Comparison of ENCODE assay signal across 6 cellular contexts in genomic region chr5:69596114-69596840, GRCh38. TPM values are rescaled to one million over a fixed set of nuclear protein-coding genes. Genes with fewer than 3 reads are reported as not detected.
DNase-seq lines count a peak whose midpoint lies in the region; ATAC-seq, FAIRE-seq and TF ChIP-seq lines count a peak whose summit lies in the region.
"Not testable (repeated sequence)": the region's sequence is repeated elsewhere in the genome, so short reads cannot be mapped to it uniquely, and the experiment has no call there.

No MANE protein-coding gene starts in this region.

- not testable (repeated sequence) for H3K4me1 Mint-ChIP-seq in naive thymus-derived CD4-positive, alpha-beta T cell

- H3K27me3 ChIP-seq in GM12878 (replicated peaks in 1 of 2; ENCODE audit: control insufficient read depth in 2 of 2, insufficient read depth in 2 of 2, low read length in 1 of 2); right lobe of liver; naive thymus-derived CD4-positive, alpha-beta T cell (ENCODE audit: control insufficient read depth in 2 of 2, insufficient read depth in 2 of 2, low read length in 2 of 2): not testable (repeated sequence)

- TF ChIP-seq POLR2A in GM12878 (IDR thresholded peaks at IDR 0.05; ENCODE audit: low read depth, low read length); right lobe of liver (IDR thresholded peaks at IDR 0.05): not testable (repeated sequence)

- H3K36me3 Mint-ChIP-seq in naive thymus-derived CD4-positive, alpha-beta T cell: not testable (repeated sequence)

- H3K9me3 Mint-ChIP-seq in naive thymus-derived CD4-positive, alpha-beta T cell: not testable (repeated sequence)

- H4K20me1 ChIP-seq in GM12878 (ENCODE audit: control insufficient read depth, insufficient read depth): not testable (repeated sequence)

- CTCF ChIA-PET in GM12878 (lab: Yijun Ruan, JAX); naive thymus-derived CD4-positive, alpha-beta T cell (lab: Charles Lee): not testable (repeated sequence)

- not testable (repeated sequence) for FAIRE-seq in GM12878 (lab: Jason Lieb, UNC)

- H3K9ac ChIP-seq in GM12878 (ENCODE audit: control insufficient read depth, insufficient read depth, low read length): not testable (repeated sequence)

- in situ Hi-C loops in GM12878 (cut with MboI): not testable (repeated sequence)

- H3K27me3 Mint-ChIP-seq in naive thymus-derived CD4-positive, alpha-beta T cell: not testable (repeated sequence)

- not testable (repeated sequence) for TF ChIP-seq EP300 in GM12878 (IDR thresholded peaks at IDR 0.05; ENCODE audit: borderline replicate concordance in 1 of 2, control insufficient read depth in 1 of 2, low read depth in 2 of 2, low read length in 2 of 2)

- H3K27ac Mint-ChIP-seq in naive thymus-derived CD4-positive, alpha-beta T cell: not testable (repeated sequence)

- SMC1A ChIA-PET in GM12878 (lab: Charles Lee; ENCODE audit: uncharacterized antibody, unreplicated experiment): not testable (repeated sequence)

- not testable (repeated sequence) for H3K4me2 ChIP-seq in GM12878 (ENCODE audit: control insufficient read depth, insufficient read depth)

- POLR2A ChIA-PET in GM12878 (lab: Charles Lee); naive thymus-derived CD4-positive, alpha-beta T cell (lab: Charles Lee): not testable (repeated sequence)

- TF ChIP-seq CTCF in GM12878 (IDR thresholded peaks at IDR 0.05 in 2 of 3, conservative IDR thresholded peaks at IDR 0.05 in 1 of 3; ENCODE audit: control insufficient read depth in 2 of 3, extremely low read depth in 1 of 3, insufficient read depth in 1 of 3, low read depth in 3 of 3, low read length in 3 of 3); right lobe of liver (IDR thresholded peaks at IDR 0.05): not testable (repeated sequence)

- ATAC-seq in GM12878: not testable (repeated sequence)
- ATAC-seq in Right ventricle myocardium superior (ENCODE audit: poor library complexity) (peak; percentile 91), left ventricle myocardium superior (peak; percentile 86), right lobe of liver (peak; percentile 61 to 81 (median 64)), sciatic nerve (peak; percentile 88)
- ATAC-seq in naive thymus-derived CD4-positive, alpha-beta T cell: peak; percentile 90

- H3K79me2 ChIP-seq in GM12878 (ENCODE audit: control insufficient read depth, insufficient read depth, low read length): not testable (repeated sequence)

- BruUV-seq in GM12878 (replicated peaks; lab: Mats Ljungman, UMichigan): TSS peak; percentile 71

- H3K36me3 ChIP-seq in GM12878 (ENCODE audit: control insufficient read depth in 2 of 2, insufficient read depth in 2 of 2, low read length in 1 of 2); right lobe of liver; naive thymus-derived CD4-positive, alpha-beta T cell (ENCODE audit: control insufficient read depth in 2 of 3, insufficient read depth in 3 of 3, low read length in 3 of 3): not testable (repeated sequence)

- TF ChIP-seq RAD21 in GM12878 (IDR thresholded peaks at IDR 0.05; ENCODE audit: insufficient read depth, low read depth, low read length): not testable (repeated sequence)

- intact Hi-C loops in GM12878 (cut with micrococcal nuclease; ENCODE audit: unreplicated experiment); Right ventricle myocardium superior (cut with DNase I); left ventricle myocardium superior (cut with micrococcal nuclease); right lobe of liver (cut with DNase I); naive thymus-derived CD4-positive, alpha-beta T cell (cut with micrococcal nuclease); sciatic nerve (cut with DNase I): not testable (repeated sequence)

- RAD21 ChIA-PET in GM12878 (lab: Charles Lee; ENCODE audit: unreplicated experiment): not testable (repeated sequence)

- not testable (repeated sequence) for H3K27ac ChIP-seq in GM12878 (ENCODE audit: control insufficient read depth, insufficient read depth); right lobe of liver; naive thymus-derived CD4-positive, alpha-beta T cell (ENCODE audit: low read depth, low read length)

- DNase-seq in GM12878 (ENCODE audit: low read depth, low spot score); Right ventricle myocardium superior; left ventricle myocardium superior; naive thymus-derived CD4-positive, alpha-beta T cell; sciatic nerve (ENCODE audit: low spot score): not testable (repeated sequence)
- DNase-seq in right lobe of liver: peak in 1 of 3 donors; percentile 3

- not testable (repeated sequence) for H3K9me3 ChIP-seq in GM12878 (replicated peaks; ENCODE audit: control insufficient read depth, insufficient read depth, low read length); right lobe of liver; naive thymus-derived CD4-positive, alpha-beta T cell (ENCODE audit: control insufficient read depth in 2 of 3, low read length in 3 of 3)

- H3K4me3 Mint-ChIP-seq in naive thymus-derived CD4-positive, alpha-beta T cell: not testable (repeated sequence)

- not testable (repeated sequence) for H2AFZ ChIP-seq in GM12878 (ENCODE audit: control insufficient read depth, low read depth, low read length)

- 72% methylated on average over 2 of the region's 7 CpGs for WGBS in GM12878 (ENCODE audit: insufficient coverage, insufficient replicate concordance, low lambda C conversion rate, missing lambda C conversion rate)
- WGBS in right lobe of liver (ENCODE audit: insufficient coverage, low coverage, low lambda C conversion rate, missing lambda C conversion rate): no CpG with 5 or more reads among the region's 7 CpGs

- H3K4me1 ChIP-seq in GM12878 (ENCODE audit: control insufficient read depth, insufficient read depth, low read length); right lobe of liver; naive thymus-derived CD4-positive, alpha-beta T cell (ENCODE audit: control insufficient read depth in 2 of 2, insufficient read depth in 2 of 2, low read length in 2 of 2): not testable (repeated sequence)

- H3K4me3 ChIP-seq in GM12878; right lobe of liver; naive thymus-derived CD4-positive, alpha-beta T cell (ENCODE audit: low read length): not testable (repeated sequence)

RNA-seq across cellular contexts. Expression of gene GTF2H2C, which starts 36.3 kb away (rescaled TPM):
- 207 and 221 TPM in 2 replicates for total RNA-seq in GM12878 (2013; cell fraction: nucleolus; rRNA removed)
- total RNA-seq in GM12878 (2014; rRNA removed) (80.7 and 91.4 TPM in 2 replicates), GM12878 (2014; rRNA removed; fragmentation: Illumina TruSeq; extraction: Trizol) (101 and 103 TPM in 2 replicates), GM12878 (2021) (55.1 and 55.6 TPM in 2 replicates), Right ventricle myocardium superior (19.5 TPM), left ventricle myocardium superior (18.0 TPM), right lobe of liver (10 to 100 TPM; 11.8 to 17.2 (median 13.4) TPM), sciatic nerve (29.9 TPM)
- 24.3 TPM for polyA plus RNA-seq in GM12878 (2011; ENCODE audit: low read depth)
- polyA plus RNA-seq in GM12878 (2011; rRNA removed) (65.4 and 76.5 TPM in 2 replicates), GM12878 (2014; fragmentation: Illumina TruSeq; extraction: Trizol) (77.8 and 97.6 TPM in 2 replicates), GM12878 (2014; fragmentation: Nextera tagmentation; extraction: Ambion mirVana) (10 to 100 TPM; 77.5 to 86.5 TPM), GM12878 (2014; rRNA removed) (57.7 and 58.7 TPM in 2 replicates), GM12878 (2016; fragmentation: Nextera tagmentation; extraction: Ambion mirVana) (10 to 100 TPM; 80.1 to 81.3 TPM)
- polyA plus RNA-seq in GM12878 (2011; cell fraction: cytosol; rRNA removed): 20.1 and 28.4 TPM in 2 replicates
- polyA plus RNA-seq in GM12878 (2011; cell fraction: nucleus; rRNA removed): 37.8 and 44.2 TPM in 2 replicates
- 28.0 and 28.8 TPM in 2 replicates for polyA plus RNA-seq in GM12878 (2012)
- polyA minus RNA-seq in GM12878 (2011; rRNA and poly(A)+ RNA removed): 27.9 and 38.8 TPM in 2 replicates
- 10.3 and 13.0 TPM in 2 replicates for polyA minus RNA-seq in GM12878 (2011; cell fraction: cytosol; rRNA and poly(A)+ RNA removed)
- polyA minus RNA-seq in GM12878 (2011; cell fraction: nucleus; rRNA and poly(A)+ RNA removed): 35.1 and 57.1 TPM in 2 replicates
- total RNA-seq in naive thymus-derived CD4-positive, alpha-beta T cell: 10 to 100 TPM; 30.8 to 52.2 (median 42.6) TPM
- polyA plus RNA-seq in naive thymus-derived CD4-positive, alpha-beta T cell: 10 to 100 TPM; 17.3 to 17.6 TPM
